Comparison of ENCODE assay signal across 8 cellular contexts in the genomic region with DNA sequence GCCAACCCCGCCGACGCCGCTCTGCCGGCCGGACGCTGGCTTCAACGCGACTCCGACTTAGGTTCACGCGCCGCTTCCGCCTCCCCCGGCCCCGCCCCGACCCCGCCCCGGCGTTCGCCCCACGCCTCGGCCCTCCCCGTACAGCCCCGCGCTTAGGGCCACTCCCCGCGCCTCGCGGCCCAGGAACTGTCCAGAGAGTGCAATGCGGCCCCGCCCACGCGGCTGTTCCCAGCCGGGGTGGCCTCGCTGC. TPM values are rescaled to one million over a fixed set of nuclear protein-coding genes. Genes with fewer than 3 reads are reported as not detected.
DNase-seq lines count a peak whose midpoint lies in the region; ATAC-seq, FAIRE-seq and TF ChIP-seq lines count a peak whose summit lies in the region.

UBP1 (minus strand) TSS at position 78 of the 250 bp plus-strand sequence. CDS start 557 bp downstream, outside the sequence.

- 0 to 1% (median 1%) methylated on average over 16 to 36 of the region's 36 CpGs for WGBS in ovary, 3 donors

- no peak for FAIRE-seq in D721Med (lab: Jason Lieb, UNC)

- intact Hi-C loops in ovary (cut with DNase I): no loop called here

- H3K4me3 ChIP-seq in foreskin fibroblast (ENCODE audit: low read depth in 1 of 2, low read length in 2 of 2): peak within 1 kb of the TSS; percentile 92 to 93
- peak within 1 kb of the TSS; percentile 48 for H3K4me3 ChIP-seq in ovary

- DNase-seq in activated CD4-positive, CD25-positive, alpha-beta regulatory T cell (lab: John Stamatoyannopoulos, UW): peak in 3 of 4 experiments; percentile 95 to 96 (median 95)
- DNase-seq in foreskin fibroblast: no peak
- peak in 3 of 5 donors; percentile 99 for DNase-seq in ovary
- DNase-seq in superior temporal gyrus (ENCODE audit: extremely low spot score): no peak
- DNase-seq in D721Med (ENCODE audit: insufficient read length, low spot score): no peak
- no peak for DNase-seq in NCI-H510A treated with DMSO at 0.1 percent for 48 hours (lab: John Stamatoyannopoulos, UW)

- H3K36me3 ChIP-seq in ovary: no peaks in the 10 kb centered on the region

- peaks cover 8% of the 10 kb centered on the region for H3K4me1 ChIP-seq in ovary (ENCODE audit: insufficient read depth)

- peak within 1 kb of the TSS; percentile 76 to 96 for H3K27ac ChIP-seq in ovary

- no peak for TF ChIP-seq CTCF in foreskin fibroblast (IDR thresholded peaks at IDR 0.05; ENCODE audit: low read depth, low read length)
- no peak for TF ChIP-seq CTCF in ovary (IDR thresholded peaks at IDR 0.05)
- TF ChIP-seq CTCF in D721Med (IDR thresholded peaks at IDR 0.05; ENCODE audit: insufficient read depth, missing control alignments): no peak

- TF ChIP-seq POLR2A in ovary (IDR thresholded peaks at IDR 0.05): no peak

- H3K27me3 ChIP-seq in ovary: no peaks in the 10 kb centered on the region

- CTCF ChIA-PET in activated CD8-positive, alpha-beta memory T cell treated with anti-CD3 and anti-CD28 coated beads for 36 hours (lab: Charles Lee): no interaction called here

- POLR2A ChIA-PET in activated CD8-positive, alpha-beta memory T cell treated with anti-CD3 and anti-CD28 coated beads for 36 hours (lab: Charles Lee): interaction anchor here (0.5 to 1.7 kb wide), 6 partner anchors 10 to 1968 kb away, joined by 3 to 9 read pairs (median 4); no protein-coding TSS in a partner anchor

- no peaks in the 10 kb centered on the region for H3K9me3 ChIP-seq in ovary

- ATAC-seq in activated CD4-positive, CD25-positive, alpha-beta regulatory T cell treated with anti-CD3 and anti-CD28 coated beads, Interleukin-2, amount 50 U/mL, for 24 hours: no peak

- no peak for TF ChIP-seq EP300 in ovary (IDR thresholded peaks at IDR 0.05)

RNA-seq across cellular contexts. Expression of gene UBP1, which starts in this region (rescaled TPM):
- 10 to 100 TPM; 72.2 to 74.7 TPM for total RNA-seq in activated CD8-positive, alpha-beta memory T cell treated with anti-CD3 and anti-CD28 coated beads for 36 hours
- total RNA-seq in ovary: 10 to 100 TPM; 37.9 to 58.6 (median 51.8) TPM
- 10 to 100 TPM; 28.2 to 62.7 TPM for polyA plus RNA-seq in ovary

Comparison
In these comparisons a context has a peak if more than half of its experiments do, and no peak if none do; other contexts are left out.
1. DNase-seq: peak in activated CD4-positive, CD25-positive, alpha-beta regulatory T cell (3 of 4) and ovary (3 of 5); none in foreskin fibroblast (0 of 2), superior temporal gyrus (single experiment), D721Med (single experiment) and NCI-H510A treated with DMSO at 0.1 percent for 48 hours (single experiment).